Comparison of ENCODE assay signal across 8 cellular contexts in genomic region chr12:99767809-99768208, GRCh38.
DNase-seq lines count a peak whose midpoint lies in the region; ATAC-seq, FAIRE-seq and TF ChIP-seq lines count a peak whose summit lies in the region.

No MANE protein-coding gene starts in this region.

- no peaks in the 10 kb centered on the region for H3K9me3 ChIP-seq in aorta (ENCODE audit: control insufficient read depth, low read length)

- no peaks in the 10 kb centered on the region for H3K27me3 ChIP-seq in aorta (ENCODE audit: control insufficient read depth in 1 of 2, insufficient read depth in 2 of 2, low read length in 1 of 2)

- H3K4me1 ChIP-seq in aorta (ENCODE audit: control insufficient read depth in 1 of 2, insufficient read depth in 2 of 2, low read length in 2 of 2), result no peaks in the 10 kb centered on the region

- ATAC-seq in GM18870 (IDR thresholded peaks at IDR 0.05; ENCODE audit: unreplicated experiment) (no peak), GM18861 (IDR thresholded peaks at IDR 0.05; ENCODE audit: unreplicated experiment) (no peak), aorta (ENCODE audit: low FRiP score) (no peak)

- TF ChIP-seq CTCF in GM12873 (IDR thresholded peaks at IDR 0.05; ENCODE audit: insufficient read depth, low read depth, low read length, missing control alignments), result peak; percentile 18

- WGBS in aorta, 2 donors, result 0 to 2% methylated on average over 1 of the region's 1 CpG

- no peak overlapping the region for H3K4me3 ChIP-seq in aorta (ENCODE audit: low read length in 2 of 2)

- FAIRE-seq in colon (lab: Jason Lieb, UNC), result peak; percentile 47

- intact Hi-C loops in aorta (cut with DNase I), result loop anchor here (2.0 to 10.0 kb wide), 6 partner anchors 313 to 726 kb away; no protein-coding TSS in a partner anchor

- DNase-seq in NCI-H2171 treated with DMSO at 0.1 percent for 48 hours (lab: John Stamatoyannopoulos, UW), result peak; percentile 57
- peak; percentile 34 for DNase-seq in pons (ENCODE audit: low spot score)
- no peak for DNase-seq in stimulated activated CD4-positive, alpha-beta T cell treated with anti-CD3 and anti-CD28 coated beads, Interleukin-12 subunit alpha, Interleukin-12 subunit beta, amount 100 ng/mL, for 4 hours
- DNase-seq in aorta, result no peak

- no peak overlapping the region for H3K27ac ChIP-seq in aorta (ENCODE audit: low read depth in 1 of 2, low read length in 2 of 2)

- no peaks in the 10 kb centered on the region for H3K36me3 ChIP-seq in aorta (ENCODE audit: control insufficient read depth in 1 of 2, insufficient read depth in 2 of 2, low read length in 1 of 2)

Comparison
In these comparisons a context has a peak if more than half of its experiments do, and no peak if none do; other contexts are left out.
1. DNase-seq: peak in NCI-H2171 treated with DMSO at 0.1 percent for 48 hours (single experiment) and pons (single experiment); none in stimulated activated CD4-positive, alpha-beta T cell treated with anti-CD3 and anti-CD28 coated beads, Interleukin-12 subunit alpha, Interleukin-12 subunit beta, amount 100 ng/mL, for 4 hours (single experiment) and aorta (0 of 2).